Comparison of ENCODE assay signal across 19 cellular contexts in genomic region chr9:90046317-90046861, GRCh38.
DNase-seq lines count a peak whose midpoint lies in the region; ATAC-seq lines count a peak whose summit lies in the region.
"Had no signal": no experiment of that assay in that cellular context is flagged by ENCODE, and none has a peak within 500 bp of the region (broad histone marks: within the 10 kb centered on the region; RNA-seq: fewer than 3 reads in every experiment).

No MANE protein-coding gene starts in this region.

- intact Hi-C loops in activated CD4-positive, alpha-beta memory T cell treated with anti-CD3 and anti-CD28 coated beads for 36 hours (cut with micrococcal nuclease) = no loop called here

- no peaks in the 10 kb centered on the region for H3K36me3 Mint-ChIP-seq in activated CD4-positive, alpha-beta memory T cell treated with anti-CD3 and anti-CD28 coated beads for 36 hours
- H3K36me3 Mint-ChIP-seq in activated CD4-positive, alpha-beta memory T cell treated with anti-CD3 and anti-CD28 coated beads, Interleukin-2, amount 10 ng/mL, durations not matched to agents 7 days and 5 days (ENCODE audit: low read depth) = no peaks in the 10 kb centered on the region
- H3K36me3 Mint-ChIP-seq in activated naive CD8-positive, alpha-beta T cell treated with anti-CD3 and anti-CD28 coated beads, Interleukin-2, amount 50 U/mL, for 24 hours (ENCODE audit: low read depth) = no peaks in the 10 kb centered on the region
- H3K36me3 Mint-ChIP-seq: CD14-positive monocyte had no signal

- H3K9me3 Mint-ChIP-seq in activated CD4-positive, alpha-beta memory T cell treated with anti-CD3 and anti-CD28 coated beads for 36 hours = peaks cover 3% of the 10 kb centered on the region
- no peaks in the 10 kb centered on the region for H3K9me3 Mint-ChIP-seq in activated CD4-positive, alpha-beta memory T cell treated with anti-CD3 and anti-CD28 coated beads, Interleukin-2, amount 10 ng/mL, durations not matched to agents 7 days and 5 days
- peaks cover 6% of the 10 kb centered on the region for H3K9me3 Mint-ChIP-seq in activated naive CD8-positive, alpha-beta T cell treated with anti-CD3 and anti-CD28 coated beads, Interleukin-2, amount 50 U/mL, for 24 hours

- H3K27ac Mint-ChIP-seq in activated CD4-positive, alpha-beta memory T cell treated with anti-CD3 and anti-CD28 coated beads for 36 hours = no peak overlapping the region
- no peak overlapping the region for H3K27ac Mint-ChIP-seq in activated CD4-positive, alpha-beta memory T cell treated with anti-CD3 and anti-CD28 coated beads, Interleukin-2, amount 10 ng/mL, durations not matched to agents 7 days and 5 days
- no peak overlapping the region for H3K27ac Mint-ChIP-seq in activated naive CD8-positive, alpha-beta T cell treated with anti-CD3 and anti-CD28 coated beads, Interleukin-2, amount 50 U/mL, for 24 hours
- H3K27ac Mint-ChIP-seq: CD14-positive monocyte had no signal

- H3K4me3 Mint-ChIP-seq in activated CD4-positive, alpha-beta memory T cell treated with anti-CD3 and anti-CD28 coated beads for 36 hours = no peak overlapping the region
- no peak overlapping the region for H3K4me3 Mint-ChIP-seq in activated CD4-positive, alpha-beta memory T cell treated with anti-CD3 and anti-CD28 coated beads, Interleukin-2, amount 10 ng/mL, durations not matched to agents 7 days and 5 days
- H3K4me3 Mint-ChIP-seq in activated naive CD8-positive, alpha-beta T cell treated with anti-CD3 and anti-CD28 coated beads, Interleukin-2, amount 50 U/mL, for 24 hours = no peak overlapping the region
- H3K4me3 Mint-ChIP-seq: CD14-positive monocyte had no signal

- peaks cover 23% of the 10 kb centered on the region for H3K4me1 Mint-ChIP-seq in activated CD4-positive, alpha-beta memory T cell treated with anti-CD3 and anti-CD28 coated beads for 36 hours (ENCODE audit: low read depth)
- peaks cover 16% of the 10 kb centered on the region for H3K4me1 Mint-ChIP-seq in activated CD4-positive, alpha-beta memory T cell treated with anti-CD3 and anti-CD28 coated beads, Interleukin-2, amount 10 ng/mL, durations not matched to agents 7 days and 5 days
- H3K4me1 Mint-ChIP-seq in activated naive CD8-positive, alpha-beta T cell treated with anti-CD3 and anti-CD28 coated beads, Interleukin-2, amount 50 U/mL, for 24 hours = peaks cover 25% of the 10 kb centered on the region

- CTCF ChIA-PET in activated CD4-positive, alpha-beta memory T cell treated with anti-CD3 and anti-CD28 coated beads for 36 hours (lab: Charles Lee) = interaction anchor here (1.6 kb wide), 1 partner anchor 443 kb away, joined by 8 read pairs; no protein-coding TSS in a partner anchor
- CTCF ChIA-PET in activated CD4-positive, alpha-beta memory T cell treated with anti-CD3 and anti-CD28 coated beads, Interleukin-2, amount 10 ng/mL, durations not matched to agents 7 days and 5 days (lab: Charles Lee) = interaction anchor here (0.6 to 2.0 kb wide), 2 partner anchors 443 to 448 kb away, joined by 4 to 6 read pairs; no protein-coding TSS in a partner anchor

- peak; percentile 69 for ATAC-seq in activated naive CD8-positive, alpha-beta T cell treated with anti-CD3 and anti-CD28 coated beads, Interleukin-2, amount 50 U/mL, for 24 hours
- ATAC-seq in HG03457 (IDR thresholded peaks at IDR 0.05; ENCODE audit: unreplicated experiment) = no peak
- ATAC-seq: Panc1 had no signal

- peak; percentile 42 for DNase-seq in activated CD4-positive, alpha-beta memory T cell treated with anti-CD3 and anti-CD28 coated beads for 36 hours
- no peak for DNase-seq in activated CD4-positive, alpha-beta memory T cell treated with anti-CD3 and anti-CD28 coated beads, Interleukin-2, amount 10 ng/mL, durations not matched to agents 7 days and 5 days
- peak; percentile 26 to 44 for DNase-seq in activated T-cell treated with anti-CD3 and anti-CD28 coated beads, Interleukin-2, amount 50 U/mL, for 48 hours
- DNase-seq in activated naive CD8-positive, alpha-beta T cell treated with anti-CD3 and anti-CD28 coated beads, Interleukin-2, amount 50 U/mL, for 24 hours = peak; percentile 25
- peak; percentile 28 to 41 for DNase-seq in stimulated activated CD4-positive, alpha-beta T cell treated with anti-CD3 and anti-CD28 coated beads, Interleukin-2, amount 100 ng/mL, for 24 hours
- no peak for DNase-seq in NCI-H524 (lab: John Stamatoyannopoulos, UW)
- DNase-seq: AML-193, GF-D8, GM23248, HCEC 1CT, IMR-90, Kasumi-1, MM.1S, NCI-H1092 treated with DMSO at 0.1 percent for 48 hours, NCI-H2081 treated with DMSO at 0.1 percent for 48 hours, NCI-H510A treated with DMSO at 0.1 percent for 48 hours had no signal

- H3K27me3 Mint-ChIP-seq in activated CD4-positive, alpha-beta memory T cell treated with anti-CD3 and anti-CD28 coated beads for 36 hours = peaks cover 3% of the 10 kb centered on the region
- peaks cover 6% of the 10 kb centered on the region for H3K27me3 Mint-ChIP-seq in activated CD4-positive, alpha-beta memory T cell treated with anti-CD3 and anti-CD28 coated beads, Interleukin-2, amount 10 ng/mL, durations not matched to agents 7 days and 5 days
- peaks cover 9% of the 10 kb centered on the region for H3K27me3 Mint-ChIP-seq in activated naive CD8-positive, alpha-beta T cell treated with anti-CD3 and anti-CD28 coated beads, Interleukin-2, amount 50 U/mL, for 24 hours

- POLR2A ChIA-PET in activated CD4-positive, alpha-beta memory T cell treated with anti-CD3 and anti-CD28 coated beads for 36 hours (lab: Charles Lee) = no interaction called here
- POLR2A ChIA-PET in activated CD4-positive, alpha-beta memory T cell treated with anti-CD3 and anti-CD28 coated beads, Interleukin-2, amount 10 ng/mL, durations not matched to agents 7 days and 5 days (lab: Charles Lee) = no interaction called here

Comparison
In these comparisons a context has a peak if more than half of its experiments do, and no peak if none do; other contexts are left out.
1. DNase-seq: peak in activated CD4-positive, alpha-beta memory T cell treated with anti-CD3 and anti-CD28 coated beads for 36 hours (single experiment), activated T-cell treated with anti-CD3 and anti-CD28 coated beads, Interleukin-2, amount 50 U/mL, for 48 hours (2 of 2), activated naive CD8-positive, alpha-beta T cell treated with anti-CD3 and anti-CD28 coated beads, Interleukin-2, amount 50 U/mL, for 24 hours (single experiment) and stimulated activated CD4-positive, alpha-beta T cell treated with anti-CD3 and anti-CD28 coated beads, Interleukin-2, amount 100 ng/mL, for 24 hours (2 of 2); none in activated CD4-positive, alpha-beta memory T cell treated with anti-CD3 and anti-CD28 coated beads, Interleukin-2, amount 10 ng/mL, durations not matched to agents 7 days and 5 days (single experiment) and NCI-H524 (0 of 2).